In the genomic region with DNA sequence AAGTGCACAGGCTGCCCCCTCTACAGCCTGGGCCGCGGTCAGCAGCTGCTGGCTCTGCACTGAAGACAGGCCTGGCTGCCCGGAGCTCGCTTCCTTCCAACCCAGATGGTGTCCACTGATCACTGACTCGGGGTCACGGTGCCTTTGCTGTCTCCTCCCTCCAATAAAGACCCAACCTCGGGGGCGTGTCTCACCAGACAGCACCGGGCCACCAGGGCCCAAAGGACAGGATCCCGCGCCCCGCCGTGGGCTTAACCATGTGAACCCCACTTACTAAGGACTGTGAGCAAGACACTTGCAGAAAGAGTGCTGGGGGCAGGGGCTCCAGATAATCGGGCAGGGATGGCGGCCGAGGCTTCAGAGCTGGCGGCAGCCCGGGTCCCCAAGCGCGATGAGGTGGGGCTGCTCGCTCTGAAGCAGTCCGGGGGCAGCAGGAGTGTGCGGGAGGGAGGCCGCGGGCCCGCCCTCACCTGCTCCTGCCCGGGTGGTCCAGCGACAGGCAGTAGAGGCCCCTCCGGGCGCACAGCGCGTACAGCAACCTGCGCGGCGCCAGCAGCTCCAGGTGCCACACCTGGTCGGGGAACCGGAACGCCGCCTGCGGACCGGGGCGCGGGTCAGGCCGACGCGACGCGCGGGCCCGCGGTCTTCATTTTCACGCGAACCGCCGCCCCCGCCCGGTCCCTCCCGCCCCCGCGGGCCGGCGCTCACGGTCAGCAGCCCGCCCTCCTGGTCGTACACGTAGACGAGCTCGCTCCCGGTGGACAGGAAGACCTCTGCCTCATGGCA, we compare ENCODE assay signal across 1 cellular context.
TF ChIP-seq lines count a peak whose summit lies in the region.

No MANE protein-coding gene starts in this region.

TF ChIP-seq in GM12878, 131 proteins besides CTCF, POLR2A, EP300 and RAD21:
- TF ChIP-seq CHD2 (IDR thresholded peaks at IDR 0.05; ENCODE audit: borderline replicate concordance, low read depth, low read length) (no peak), EGR1 (IDR thresholded peaks at IDR 0.05; ENCODE audit: borderline replicate concordance in 1 of 2, low read depth in 2 of 2, low read length in 2 of 2) (peak in 1 of 2 experiments; percentile 90; a peak in 2 of 3 replicates), LARP7 (IDR thresholded peaks at IDR 0.05) (0 out of 2 replicates have a peak, but pooled peaks have one; percentile 15), MYC (IDR thresholded peaks at IDR 0.05; ENCODE audit: insufficient read depth, insufficient read length, insufficient replicate concordance, low read length, severe bottlenecking) (peak; percentile 50)
- TF ChIP-seq, protein P1, sequence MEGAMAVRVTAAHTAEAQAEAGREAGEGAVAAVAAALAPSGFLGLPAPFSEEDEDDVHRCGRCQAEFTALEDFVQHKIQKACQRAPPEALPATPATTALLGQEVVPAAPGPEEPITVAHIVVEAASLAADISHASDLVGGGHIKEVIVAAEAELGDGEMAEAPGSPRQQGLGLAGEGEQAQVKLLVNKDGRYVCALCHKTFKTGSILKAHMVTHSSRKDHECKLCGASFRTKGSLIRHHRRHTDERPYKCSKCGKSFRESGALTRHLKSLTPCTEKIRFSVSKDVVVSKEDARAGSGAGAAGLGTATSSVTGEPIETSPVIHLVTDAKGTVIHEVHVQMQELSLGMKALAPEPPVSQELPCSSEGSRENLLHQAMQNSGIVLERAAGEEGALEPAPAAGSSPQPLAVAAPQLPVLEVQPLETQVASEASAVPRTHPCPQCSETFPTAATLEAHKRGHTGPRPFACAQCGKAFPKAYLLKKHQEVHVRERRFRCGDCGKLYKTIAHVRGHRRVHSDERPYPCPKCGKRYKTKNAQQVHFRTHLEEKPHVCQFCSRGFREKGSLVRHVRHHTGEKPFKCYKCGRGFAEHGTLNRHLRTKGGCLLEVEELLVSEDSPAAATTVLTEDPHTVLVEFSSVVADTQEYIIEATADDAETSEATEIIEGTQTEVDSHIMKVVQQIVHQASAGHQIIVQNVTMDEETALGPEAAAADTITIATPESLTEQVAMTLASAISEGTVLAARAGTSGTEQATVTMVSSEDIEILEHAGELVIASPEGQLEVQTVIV (IDR thresholded peaks at IDR 0.05; ENCODE audit: borderline replicate concordance, partially characterized antibody): no peak
- TF ChIP-seq, protein P2, sequence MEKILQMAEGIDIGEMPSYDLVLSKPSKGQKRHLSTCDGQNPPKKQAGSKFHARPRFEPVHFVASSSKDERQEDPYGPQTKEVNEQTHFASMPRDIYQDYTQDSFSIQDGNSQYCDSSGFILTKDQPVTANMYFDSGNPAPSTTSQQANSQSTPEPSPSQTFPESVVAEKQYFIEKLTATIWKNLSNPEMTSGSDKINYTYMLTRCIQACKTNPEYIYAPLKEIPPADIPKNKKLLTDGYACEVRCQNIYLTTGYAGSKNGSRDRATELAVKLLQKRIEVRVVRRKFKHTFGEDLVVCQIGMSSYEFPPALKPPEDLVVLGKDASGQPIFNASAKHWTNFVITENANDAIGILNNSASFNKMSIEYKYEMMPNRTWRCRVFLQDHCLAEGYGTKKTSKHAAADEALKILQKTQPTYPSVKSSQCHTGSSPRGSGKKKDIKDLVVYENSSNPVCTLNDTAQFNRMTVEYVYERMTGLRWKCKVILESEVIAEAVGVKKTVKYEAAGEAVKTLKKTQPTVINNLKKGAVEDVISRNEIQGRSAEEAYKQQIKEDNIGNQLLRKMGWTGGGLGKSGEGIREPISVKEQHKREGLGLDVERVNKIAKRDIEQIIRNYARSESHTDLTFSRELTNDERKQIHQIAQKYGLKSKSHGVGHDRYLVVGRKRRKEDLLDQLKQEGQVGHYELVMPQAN (conservative IDR thresholded peaks at IDR 0.05): peak; percentile 20
